Comparison of ENCODE assay signal across 10 cellular contexts in the genomic region with DNA sequence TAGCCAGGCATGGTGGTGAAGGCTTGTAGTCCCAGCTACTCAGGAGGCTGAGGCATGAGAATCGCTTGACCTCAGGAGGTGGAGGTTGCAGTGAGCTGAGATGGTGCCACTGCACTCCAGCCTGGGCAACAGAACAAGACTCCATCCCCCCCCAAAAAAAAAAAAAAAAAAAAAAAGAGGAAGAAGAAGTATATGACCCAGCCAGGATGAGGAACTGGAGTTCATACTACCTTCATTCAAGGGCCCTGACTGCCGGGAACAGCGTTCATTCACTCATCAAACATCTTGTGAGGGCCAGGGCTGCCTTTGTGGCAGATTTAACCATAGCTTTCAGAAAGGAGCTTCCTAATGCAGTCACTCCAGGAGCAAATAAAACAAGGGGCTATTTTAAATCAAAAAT.
DNase-seq lines count a peak whose midpoint lies in the region; ATAC-seq and TF ChIP-seq lines count a peak whose summit lies in the region.
"Had no signal": no experiment of that assay in that cellular context is flagged by ENCODE, and none has a peak within 500 bp of the region (broad histone marks: within the 10 kb centered on the region; RNA-seq: fewer than 3 reads in every experiment).

No MANE protein-coding gene starts in this region.

- DNase-seq in activated T-cell treated with anti-CD3 and anti-CD28 coated beads, Interleukin-2, amount 50 U/mL, for 4 hours, result no peak
- no peak for DNase-seq in activated T-cell treated with anti-CD3 and anti-CD28 coated beads for 4 hours
- no peak for DNase-seq in activated T-helper 2 cell treated with anti-CD3 and anti-CD28 coated beads, Interferon-gamma antibody, Interleukin-2, Interleukin-4, amounts not matched to agents 10 μg/mL and 5 μg/mL and 100 μg/mL, durations not matched to agents 14 hours and 24 hours and 36 hours (ENCODE audit: low spot score)
- DNase-seq in memory B cell (ENCODE audit: low spot score in 2 of 2), result no peak
- DNase-seq in tibial nerve (ENCODE audit: low spot score in 2 of 2), result no peak
- no peak for DNase-seq in stimulated activated CD8-positive, alpha-beta memory T cell treated with anti-CD3 and anti-CD28 coated beads, Interleukin-4, amount 100 ng/mL, for 48 hours
- no peak for DNase-seq in germinal center (ENCODE audit: low spot score)
- DNase-seq: islet precursor cell, T1000 had no signal

- TF ChIP-seq POLR2A in tibial nerve (IDR thresholded peaks at IDR 0.05), result no peak

- peak overlapping the region; percentile 90 for H3K27ac Mint-ChIP-seq in activated T-helper 2 cell treated with anti-CD3 and anti-CD28 coated beads, Interferon-gamma antibody, Interleukin-2, Interleukin-4, amounts not matched to agents 10 μg/mL and 5 μg/mL and 100 μg/mL, durations not matched to agents 14 hours and 24 hours and 36 hours
- no peak overlapping the region for H3K27ac Mint-ChIP-seq in memory B cell

- H3K27me3 Mint-ChIP-seq in activated T-cell treated with anti-CD3 and anti-CD28 coated beads, Interleukin-2, amount 50 U/mL, for 4 hours (ENCODE audit: low read depth), result no peaks in the 10 kb centered on the region
- H3K27me3 Mint-ChIP-seq in activated T-helper 2 cell treated with anti-CD3 and anti-CD28 coated beads, Interferon-gamma antibody, Interleukin-2, Interleukin-4, amounts not matched to agents 10 μg/mL and 5 μg/mL and 100 μg/mL, durations not matched to agents 14 hours and 24 hours and 36 hours (ENCODE audit: low read depth), result no peaks in the 10 kb centered on the region
- H3K27me3 Mint-ChIP-seq in memory B cell, result peaks cover 10% of the 10 kb centered on the region

- no peaks in the 10 kb centered on the region for H3K36me3 Mint-ChIP-seq in activated T-cell treated with anti-CD3 and anti-CD28 coated beads, Interleukin-2, amount 50 U/mL, for 4 hours (ENCODE audit: insufficient read depth)
- H3K36me3 Mint-ChIP-seq in activated T-helper 2 cell treated with anti-CD3 and anti-CD28 coated beads, Interferon-gamma antibody, Interleukin-2, Interleukin-4, amounts not matched to agents 10 μg/mL and 5 μg/mL and 100 μg/mL, durations not matched to agents 14 hours and 24 hours and 36 hours (ENCODE audit: low read depth), result no peaks in the 10 kb centered on the region
- H3K36me3 Mint-ChIP-seq in memory B cell, result no peaks in the 10 kb centered on the region

- WGBS in tibial nerve, 2 donors, result 74 to 87% methylated on average over 3 of the region's 3 CpGs

- no peak for TF ChIP-seq EP300 in tibial nerve (IDR thresholded peaks at IDR 0.05)

- peak overlapping the region; percentile 72 for H3K4me3 Mint-ChIP-seq in activated T-cell treated with anti-CD3 and anti-CD28 coated beads, Interleukin-2, amount 50 U/mL, for 4 hours
- H3K4me3 Mint-ChIP-seq in activated T-helper 2 cell treated with anti-CD3 and anti-CD28 coated beads, Interferon-gamma antibody, Interleukin-2, Interleukin-4, amounts not matched to agents 10 μg/mL and 5 μg/mL and 100 μg/mL, durations not matched to agents 14 hours and 24 hours and 36 hours (ENCODE audit: low read depth), result peak overlapping the region; percentile 77
- peak overlapping the region; percentile 76 for H3K4me3 Mint-ChIP-seq in memory B cell

- no peaks in the 10 kb centered on the region for H3K36me3 ChIP-seq in tibial nerve

- intact Hi-C loops in activated T-helper 2 cell treated with anti-CD3 and anti-CD28 coated beads, Interferon-gamma antibody, Interleukin-2, Interleukin-4, amounts not matched to agents 10 μg/mL and 5 μg/mL and 100 μg/mL, durations not matched to agents 14 hours and 24 hours and 36 hours (cut with micrococcal nuclease), result no loop called here

- H3K9me3 ChIP-seq in tibial nerve, result no peaks in the 10 kb centered on the region

- no peak overlapping the region for H3K4me3 ChIP-seq in tibial nerve

- ATAC-seq in activated T-cell treated with anti-CD3 and anti-CD28 coated beads, Interleukin-2, amount 50 U/mL, for 4 hours, result no peak
- ATAC-seq in memory B cell (ENCODE audit: low read depth) (peak; percentile 58), HG03439 (IDR thresholded peaks at IDR 0.05; ENCODE audit: unreplicated experiment) (no peak)

- H3K9me3 Mint-ChIP-seq in activated T-cell treated with anti-CD3 and anti-CD28 coated beads, Interleukin-2, amount 50 U/mL, for 4 hours, result no peaks in the 10 kb centered on the region
- H3K9me3 Mint-ChIP-seq in activated T-helper 2 cell treated with anti-CD3 and anti-CD28 coated beads, Interferon-gamma antibody, Interleukin-2, Interleukin-4, amounts not matched to agents 10 μg/mL and 5 μg/mL and 100 μg/mL, durations not matched to agents 14 hours and 24 hours and 36 hours, result no peaks in the 10 kb centered on the region
- H3K9me3 Mint-ChIP-seq in memory B cell, result no peaks in the 10 kb centered on the region

- H3K27me3 ChIP-seq in tibial nerve, result no peaks in the 10 kb centered on the region

- peaks cover 0 to 38% (median 8%) of the 10 kb centered on the region in 4 donors for H3K4me1 ChIP-seq in tibial nerve

- no peak for TF ChIP-seq CTCF in tibial nerve (IDR thresholded peaks at IDR 0.05)

- H3K27ac ChIP-seq in tibial nerve, result peak overlapping the region; percentile 62 to 87 (median 76)

- peaks cover 44% of the 10 kb centered on the region for H3K4me1 Mint-ChIP-seq in activated T-cell treated with anti-CD3 and anti-CD28 coated beads, Interleukin-2, amount 50 U/mL, for 4 hours (ENCODE audit: low read depth)
- peaks cover 60% of the 10 kb centered on the region for H3K4me1 Mint-ChIP-seq in activated T-helper 2 cell treated with anti-CD3 and anti-CD28 coated beads, Interferon-gamma antibody, Interleukin-2, Interleukin-4, amounts not matched to agents 10 μg/mL and 5 μg/mL and 100 μg/mL, durations not matched to agents 14 hours and 24 hours and 36 hours (ENCODE audit: low read depth)
- peaks cover 26% of the 10 kb centered on the region for H3K4me1 Mint-ChIP-seq in memory B cell
